7 cellular contexts compared by ENCODE assay signal in the genomic region with DNA sequence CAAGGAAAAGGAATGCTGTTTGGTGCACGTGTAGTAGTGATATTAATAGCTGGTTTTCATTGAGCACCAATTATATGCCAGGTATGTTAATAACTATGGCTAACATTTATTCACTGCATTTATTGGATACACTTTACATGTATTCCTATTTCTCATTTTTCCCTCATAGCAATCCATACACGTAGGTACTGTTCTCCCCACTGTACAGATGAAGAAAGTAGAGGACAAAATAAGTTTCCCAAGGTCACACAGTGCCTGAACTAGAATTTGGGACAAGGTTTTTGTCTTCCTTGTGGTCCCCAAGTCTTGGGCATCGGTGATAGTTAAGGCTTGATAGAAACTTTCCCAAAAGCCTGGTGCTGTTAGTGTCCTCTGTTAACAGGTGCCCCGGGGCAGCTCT.
A peak's percentile ranks its signal among the peaks of the same experiment; 100 is the strongest.
DNase-seq lines count a peak whose midpoint lies in the region; ATAC-seq and TF ChIP-seq lines count a peak whose summit lies in the region.
"Not testable (repeated sequence)": the region's sequence is repeated elsewhere in the genome, so short reads cannot be mapped to it uniquely, and the experiment has no call there.

No MANE protein-coding gene starts in this region.

- peaks cover 16% of the 10 kb centered on the region for H3K36me3 Mint-ChIP-seq in Calu3 (ENCODE audit: insufficient read depth, unreplicated experiment)
- not testable (repeated sequence) for H3K36me3 Mint-ChIP-seq in IgD-negative memory B cell, memory B cell
- H3K36me3 Mint-ChIP-seq in dendritic cell treated with granulocyte-macrophage colony-stimulating factor and Interleukin-4, amounts not matched to agents 40 ng/mL and 50 ng/mL, for 4 days (ENCODE audit: low read depth), result peaks cover 67% of the 10 kb centered on the region

- DNase-seq in Calu3; RWPE2 (ENCODE audit: low spot score); memory B cell (ENCODE audit: low spot score in 2 of 2); thyroid gland: not testable (repeated sequence)

- H3K27me3 ChIP-seq in RWPE2 (ENCODE audit: insufficient read depth, poor library complexity, severe bottlenecking); parathyroid adenoma (ENCODE audit: control insufficient read depth, insufficient read depth, low read length); thyroid gland: not testable (repeated sequence)

- H3K27ac Mint-ChIP-seq in Calu3 (ENCODE audit: unreplicated experiment) (peak overlapping the region; percentile 92), IgD-negative memory B cell (peak overlapping the region; percentile 64 to 93 (median 80)), memory B cell (peak overlapping the region; percentile 98)
- H3K27ac Mint-ChIP-seq in dendritic cell treated with granulocyte-macrophage colony-stimulating factor and Interleukin-4, amounts not matched to agents 40 ng/mL and 50 ng/mL, for 4 days, result peak overlapping the region; percentile 78

- peak overlapping the region; percentile 11 for H3K4me2 ChIP-seq in parathyroid adenoma (ENCODE audit: low read length)

- not testable (repeated sequence) for BruUV-seq in Calu3 (replicated peaks; lab: Mats Ljungman, UMichigan)

- H3K27me3 Mint-ChIP-seq in Calu3 (ENCODE audit: unreplicated experiment); IgD-negative memory B cell; dendritic cell treated with granulocyte-macrophage colony-stimulating factor and Interleukin-4, amounts not matched to agents 40 ng/mL and 50 ng/mL, for 4 days; memory B cell: not testable (repeated sequence)

- not testable (repeated sequence) for H2AFZ ChIP-seq in parathyroid adenoma

- not testable (repeated sequence) for TF ChIP-seq CTCF in Calu3 (IDR thresholded peaks at IDR 0.05; ENCODE audit: unreplicated experiment); RWPE2 (IDR thresholded peaks at IDR 0.05; ENCODE audit: poor library complexity, severe bottlenecking); parathyroid adenoma (IDR thresholded peaks at IDR 0.05); thyroid gland (IDR thresholded peaks at IDR 0.05)

- not testable (repeated sequence) for H3K4me3 Mint-ChIP-seq in Calu3 (ENCODE audit: low read depth, unreplicated experiment); dendritic cell treated with granulocyte-macrophage colony-stimulating factor and Interleukin-4, amounts not matched to agents 40 ng/mL and 50 ng/mL, for 4 days; memory B cell
- peak overlapping the region in 1 of 4 donors; percentile 5 for H3K4me3 Mint-ChIP-seq in IgD-negative memory B cell

- H3K27ac ChIP-seq in RWPE2 (ENCODE audit: poor library complexity, severe bottlenecking) (peak overlapping the region; percentile 42), parathyroid adenoma (peak overlapping the region; percentile 98), thyroid gland (peak overlapping the region; percentile 71 to 86 (median 73))

- WGBS in thyroid gland, 2 donors, result 73 to 79% methylated on average over 4 of the region's 4 CpGs

- intact Hi-C loops in Calu3 (cut with micrococcal nuclease; ENCODE audit: unreplicated experiment); dendritic cell treated with granulocyte-macrophage colony-stimulating factor and Interleukin-4, amounts not matched to agents 40 ng/mL and 50 ng/mL, for 4 days (cut with micrococcal nuclease); thyroid gland (cut with DNase I): not testable (repeated sequence)

- not testable (repeated sequence) for ATAC-seq in RWPE2 (ENCODE audit: low read depth); memory B cell (ENCODE audit: low read depth)

- not testable (repeated sequence) for H3K4me3 ChIP-seq in RWPE2 (ENCODE audit: severe bottlenecking); thyroid gland (replicated peaks in 1 of 3)
- H3K4me3 ChIP-seq in parathyroid adenoma (ENCODE audit: low read depth, low read length), result peak overlapping the region; percentile 30

- TF ChIP-seq POLR2A in thyroid gland (IDR thresholded peaks at IDR 0.05), result not testable (repeated sequence)

- CTCF ChIA-PET in Calu3 (lab: Charles Lee), result not testable (repeated sequence)

- not testable (repeated sequence) for H3K9me3 Mint-ChIP-seq in Calu3 (ENCODE audit: low read depth, unreplicated experiment); IgD-negative memory B cell; dendritic cell treated with granulocyte-macrophage colony-stimulating factor and Interleukin-4, amounts not matched to agents 40 ng/mL and 50 ng/mL, for 4 days; memory B cell

- peaks cover 18% of the 10 kb centered on the region for H3K79me2 ChIP-seq in parathyroid adenoma

- not testable (repeated sequence) for H3K4me1 ChIP-seq in RWPE2 (ENCODE audit: insufficient read depth, poor library complexity, severe bottlenecking)
- H3K4me1 ChIP-seq in parathyroid adenoma (peaks cover 48% of the 10 kb centered on the region), thyroid gland (peaks cover 27 to 45% of the 10 kb centered on the region in 2 donors)

- H3K9me3 ChIP-seq in RWPE2 (ENCODE audit: severe bottlenecking); parathyroid adenoma (ENCODE audit: control insufficient read depth, low read length); thyroid gland: not testable (repeated sequence)

- not testable (repeated sequence) for H3K9ac ChIP-seq in parathyroid adenoma

- peaks cover 34% of the 10 kb centered on the region for H3K4me1 Mint-ChIP-seq in Calu3 (ENCODE audit: low read depth, unreplicated experiment)
- peaks cover 31 to 48% (median 38%) of the 10 kb centered on the region in 3 donors for H3K4me1 Mint-ChIP-seq in IgD-negative memory B cell
- H3K4me1 Mint-ChIP-seq in dendritic cell treated with granulocyte-macrophage colony-stimulating factor and Interleukin-4, amounts not matched to agents 40 ng/mL and 50 ng/mL, for 4 days (ENCODE audit: low read depth), result peaks cover 78% of the 10 kb centered on the region
- H3K4me1 Mint-ChIP-seq in memory B cell, result peaks cover 41% of the 10 kb centered on the region

- not testable (repeated sequence) for H3K36me3 ChIP-seq in RWPE2 (ENCODE audit: low read depth); parathyroid adenoma (ENCODE audit: control insufficient read depth, insufficient read depth, low read length); thyroid gland

Comparison
In these comparisons a context has a peak if more than half of its experiments do, and no peak if none do; other contexts are left out.
1. H3K27ac ChIP-seq: peak in every context shown above with its lines; median percentile 98 in parathyroid adenoma; 73 in thyroid gland; 42 in RWPE2.